Comparison of ENCODE assay signal across 1 cellular context in genomic region chr19:7415163-7415856, GRCh38.
TF ChIP-seq lines count a peak whose summit lies in the region.

No MANE protein-coding gene starts in this region.

TF ChIP-seq in HepG2, 621 proteins besides CTCF, POLR2A, EP300 and RAD21 (continued from another document and continues in another):
- TF ChIP-seq ZBTB44 (CRISPR knock-in tag; IDR thresholded peaks at IDR 0.05) (no peak), DPF2 (CRISPR knock-in tag; IDR thresholded peaks at IDR 0.05; ENCODE audit: borderline replicate concordance, low read depth) (no peak), RFXANK (CRISPR knock-in tag; IDR thresholded peaks at IDR 0.05) (no peak), CBX2 (IDR thresholded peaks at IDR 0.05; ENCODE audit: low read depth, low read length) (no peak), CBX2 (CRISPR knock-in tag; IDR thresholded peaks at IDR 0.05; ENCODE audit: low read depth) (no peak), ZNF761 (CRISPR knock-in tag; conservative IDR thresholded peaks at IDR 0.05) (no peak), ZNF609 (CRISPR knock-in tag; IDR thresholded peaks at IDR 0.05; ENCODE audit: borderline replicate concordance) (peak; percentile 42; the same call in 1 of the 2 replicates), ZNF235 (CRISPR knock-in tag; IDR thresholded peaks at IDR 0.05; ENCODE audit: borderline replicate concordance) (no peak), ZNF558 (CRISPR knock-in tag; IDR thresholded peaks at IDR 0.05; ENCODE audit: borderline replicate concordance) (no peak), KAT2B (IDR thresholded peaks at IDR 0.05; ENCODE audit: borderline replicate concordance, low read depth, low read length) (no peak), SMC3 (IDR thresholded peaks at IDR 0.05; ENCODE audit: low read length) (no peak), ZNF180 (CRISPR knock-in tag; IDR thresholded peaks at IDR 0.05; ENCODE audit: borderline replicate concordance, low read depth) (no peak), IRF2 (CRISPR knock-in tag; IDR thresholded peaks at IDR 0.05) (0 out of 2 replicates have a peak, but pooled peaks have one; percentile 49), ZNF34 (CRISPR knock-in tag; IDR thresholded peaks at IDR 0.05; ENCODE audit: borderline replicate concordance) (no peak), ZNF614 (CRISPR knock-in tag; IDR thresholded peaks at IDR 0.05; ENCODE audit: borderline replicate concordance) (no peak), ZNF605 (CRISPR knock-in tag; IDR thresholded peaks at IDR 0.05) (0 out of 2 replicates have a peak, but pooled peaks have one; percentile 24), ZNF382 (CRISPR knock-in tag; IDR thresholded peaks at IDR 0.05; ENCODE audit: borderline replicate concordance) (no peak), FUBP1 (CRISPR knock-in tag; IDR thresholded peaks at IDR 0.05; ENCODE audit: borderline replicate concordance) (no peak), ZNF710 (CRISPR knock-in tag; IDR thresholded peaks at IDR 0.05; ENCODE audit: borderline replicate concordance) (no peak), FOXO4 (CRISPR knock-in tag; conservative IDR thresholded peaks at IDR 0.05) (no peak), PATZ1 (CRISPR knock-in tag; IDR thresholded peaks at IDR 0.05) (peak; percentile 75)
- TF ChIP-seq, protein P1, sequence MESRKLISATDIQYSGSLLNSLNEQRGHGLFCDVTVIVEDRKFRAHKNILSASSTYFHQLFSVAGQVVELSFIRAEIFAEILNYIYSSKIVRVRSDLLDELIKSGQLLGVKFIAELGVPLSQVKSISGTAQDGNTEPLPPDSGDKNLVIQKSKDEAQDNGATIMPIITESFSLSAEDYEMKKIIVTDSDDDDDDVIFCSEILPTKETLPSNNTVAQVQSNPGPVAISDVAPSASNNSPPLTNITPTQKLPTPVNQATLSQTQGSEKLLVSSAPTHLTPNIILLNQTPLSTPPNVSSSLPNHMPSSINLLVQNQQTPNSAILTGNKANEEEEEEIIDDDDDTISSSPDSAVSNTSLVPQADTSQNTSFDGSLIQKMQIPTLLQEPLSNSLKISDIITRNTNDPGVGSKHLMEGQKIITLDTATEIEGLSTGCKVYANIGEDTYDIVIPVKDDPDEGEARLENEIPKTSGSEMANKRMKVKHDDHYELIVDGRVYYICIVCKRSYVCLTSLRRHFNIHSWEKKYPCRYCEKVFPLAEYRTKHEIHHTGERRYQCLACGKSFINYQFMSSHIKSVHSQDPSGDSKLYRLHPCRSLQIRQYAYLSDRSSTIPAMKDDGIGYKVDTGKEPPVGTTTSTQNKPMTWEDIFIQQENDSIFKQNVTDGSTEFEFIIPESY (CRISPR knock-in tag; IDR thresholded peaks at IDR 0.05): no peak
- TF ChIP-seq, protein P2, sequence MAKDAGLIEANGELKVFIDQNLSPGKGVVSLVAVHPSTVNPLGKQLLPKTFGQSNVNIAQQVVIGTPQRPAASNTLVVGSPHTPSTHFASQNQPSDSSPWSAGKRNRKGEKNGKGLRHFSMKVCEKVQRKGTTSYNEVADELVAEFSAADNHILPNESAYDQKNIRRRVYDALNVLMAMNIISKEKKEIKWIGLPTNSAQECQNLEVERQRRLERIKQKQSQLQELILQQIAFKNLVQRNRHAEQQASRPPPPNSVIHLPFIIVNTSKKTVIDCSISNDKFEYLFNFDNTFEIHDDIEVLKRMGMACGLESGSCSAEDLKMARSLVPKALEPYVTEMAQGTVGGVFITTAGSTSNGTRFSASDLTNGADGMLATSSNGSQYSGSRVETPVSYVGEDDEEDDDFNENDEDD (CRISPR knock-in tag; IDR thresholded peaks at IDR 0.05; ENCODE audit: borderline replicate concordance): peak; percentile 60; the same call in 1 of the 2 replicates
- TF ChIP-seq, protein P3, sequence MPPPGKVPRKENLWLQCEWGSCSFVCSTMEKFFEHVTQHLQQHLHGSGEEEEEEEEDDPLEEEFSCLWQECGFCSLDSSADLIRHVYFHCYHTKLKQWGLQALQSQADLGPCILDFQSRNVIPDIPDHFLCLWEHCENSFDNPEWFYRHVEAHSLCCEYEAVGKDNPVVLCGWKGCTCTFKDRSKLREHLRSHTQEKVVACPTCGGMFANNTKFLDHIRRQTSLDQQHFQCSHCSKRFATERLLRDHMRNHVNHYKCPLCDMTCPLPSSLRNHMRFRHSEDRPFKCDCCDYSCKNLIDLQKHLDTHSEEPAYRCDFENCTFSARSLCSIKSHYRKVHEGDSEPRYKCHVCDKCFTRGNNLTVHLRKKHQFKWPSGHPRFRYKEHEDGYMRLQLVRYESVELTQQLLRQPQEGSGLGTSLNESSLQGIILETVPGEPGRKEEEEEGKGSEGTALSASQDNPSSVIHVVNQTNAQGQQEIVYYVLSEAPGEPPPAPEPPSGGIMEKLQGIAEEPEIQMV (CRISPR knock-in tag; IDR thresholded peaks at IDR 0.05; ENCODE audit: low read depth): no peak
- TF ChIP-seq, protein P4, sequence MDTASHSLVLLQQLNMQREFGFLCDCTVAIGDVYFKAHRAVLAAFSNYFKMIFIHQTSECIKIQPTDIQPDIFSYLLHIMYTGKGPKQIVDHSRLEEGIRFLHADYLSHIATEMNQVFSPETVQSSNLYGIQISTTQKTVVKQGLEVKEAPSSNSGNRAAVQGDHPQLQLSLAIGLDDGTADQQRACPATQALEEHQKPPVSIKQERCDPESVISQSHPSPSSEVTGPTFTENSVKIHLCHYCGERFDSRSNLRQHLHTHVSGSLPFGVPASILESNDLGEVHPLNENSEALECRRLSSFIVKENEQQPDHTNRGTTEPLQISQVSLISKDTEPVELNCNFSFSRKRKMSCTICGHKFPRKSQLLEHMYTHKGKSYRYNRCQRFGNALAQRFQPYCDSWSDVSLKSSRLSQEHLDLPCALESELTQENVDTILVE (CRISPR knock-in tag; IDR thresholded peaks at IDR 0.05): no peak
- TF ChIP-seq, protein P5, sequence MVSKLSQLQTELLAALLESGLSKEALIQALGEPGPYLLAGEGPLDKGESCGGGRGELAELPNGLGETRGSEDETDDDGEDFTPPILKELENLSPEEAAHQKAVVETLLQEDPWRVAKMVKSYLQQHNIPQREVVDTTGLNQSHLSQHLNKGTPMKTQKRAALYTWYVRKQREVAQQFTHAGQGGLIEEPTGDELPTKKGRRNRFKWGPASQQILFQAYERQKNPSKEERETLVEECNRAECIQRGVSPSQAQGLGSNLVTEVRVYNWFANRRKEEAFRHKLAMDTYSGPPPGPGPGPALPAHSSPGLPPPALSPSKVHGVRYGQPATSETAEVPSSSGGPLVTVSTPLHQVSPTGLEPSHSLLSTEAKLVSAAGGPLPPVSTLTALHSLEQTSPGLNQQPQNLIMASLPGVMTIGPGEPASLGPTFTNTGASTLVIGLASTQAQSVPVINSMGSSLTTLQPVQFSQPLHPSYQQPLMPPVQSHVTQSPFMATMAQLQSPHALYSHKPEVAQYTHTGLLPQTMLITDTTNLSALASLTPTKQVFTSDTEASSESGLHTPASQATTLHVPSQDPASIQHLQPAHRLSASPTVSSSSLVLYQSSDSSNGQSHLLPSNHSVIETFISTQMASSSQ (IDR thresholded peaks at IDR 0.05; ENCODE audit: low read depth): no peak
- TF ChIP-seq, protein P5 (CRISPR knock-in tag; IDR thresholded peaks at IDR 0.05; ENCODE audit: borderline replicate concordance): no peak
